In the genomic region with DNA sequence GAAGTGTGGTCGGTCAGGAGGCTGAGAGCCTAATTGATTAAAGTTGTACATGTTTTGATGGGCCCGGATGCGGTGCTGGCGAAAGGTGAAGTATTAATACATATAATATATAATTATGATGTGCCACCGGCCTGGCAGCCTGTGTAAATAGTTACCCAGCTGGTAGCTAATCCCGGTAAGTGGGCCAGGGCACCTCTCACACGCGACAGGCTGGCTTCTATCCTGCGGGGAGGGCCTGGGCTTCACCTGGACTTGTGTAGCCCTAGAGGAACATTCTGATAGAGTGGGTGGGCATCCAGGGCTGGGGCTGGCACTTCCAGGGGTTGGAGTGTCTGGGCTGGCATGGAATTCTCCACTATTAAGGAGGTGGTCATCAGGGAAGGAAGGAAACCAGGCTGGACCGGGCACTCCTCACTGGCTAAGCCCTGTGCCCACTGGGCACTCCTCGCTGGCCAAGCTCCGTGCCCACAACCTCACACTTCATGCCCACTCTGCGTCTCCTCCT, we compare ENCODE assay signal across 15 cellular contexts. TPM values are rescaled to one million over a fixed set of nuclear protein-coding genes. Genes with fewer than 3 reads are reported as not detected.
"Had no signal": no experiment of that assay in that cellular context is flagged by ENCODE, and none has a peak within 500 bp of the region (broad histone marks: within the 10 kb centered on the region; RNA-seq: fewer than 3 reads in every experiment).

No MANE protein-coding gene starts in this region.

- H3K4me1 Mint-ChIP-seq: brain, mesothelial cell of epicardium had no signal

- H3K36me3 Mint-ChIP-seq: activated naive CD4-positive, alpha-beta T cell treated with anti-CD3 and anti-CD28 coated beads, Interleukin-2, amount 50 U/mL, for 72 hours; brain; mesothelial cell of epicardium; neural progenitor cell had no signal

- H3K4me3 ChIP-seq: neural progenitor cell had no signal

- H3K27ac Mint-ChIP-seq: activated naive CD4-positive, alpha-beta T cell treated with anti-CD3 and anti-CD28 coated beads, Interleukin-2, amount 50 U/mL, for 72 hours; brain; mesothelial cell of epicardium; neural progenitor cell had no signal

- H3K36me3 ChIP-seq: neural progenitor cell had no signal

- DNase-seq: activated CD4-positive, alpha-beta T cell treated with anti-CD3 and anti-CD28 coated beads, Interleukin-2, amount 50 U/mL, for 1 hour; activated CD4-positive, CD25-positive, alpha-beta regulatory T cell; activated effector memory CD4-positive, alpha-beta T cell treated with anti-CD3 and anti-CD28 coated beads, Interleukin-2, amount 50 U/mL, for 16 hours; activated T-cell treated with anti-CD3 and anti-CD28 coated beads, Interleukin-2, amount 50 U/mL, for 1 hour; amniotic stem cell; cerebellar nuclear complex; hippocampal formation; retina had no signal

- H3K9me3 Mint-ChIP-seq: activated naive CD4-positive, alpha-beta T cell treated with anti-CD3 and anti-CD28 coated beads, Interleukin-2, amount 50 U/mL, for 72 hours; mesothelial cell of epicardium; neural progenitor cell had no signal

- H3K27ac ChIP-seq: neural progenitor cell, parathyroid adenoma had no signal

- H3K27me3 ChIP-seq: neural progenitor cell had no signal

- H3K4me3 Mint-ChIP-seq: brain, mesothelial cell of epicardium, neural progenitor cell had no signal

RNA-seq across cellular contexts. Expression of a gene that starts 48.3 kb away (rescaled TPM):
- total RNA-seq: activated naive CD4-positive, alpha-beta T cell treated with anti-CD3 and anti-CD28 coated beads, Interleukin-2, amount 50 U/mL, for 72 hours; esophagus mucosa; glomerular endothelial cell; mesothelial cell of epicardium had no signal
